In the genomic region with DNA sequence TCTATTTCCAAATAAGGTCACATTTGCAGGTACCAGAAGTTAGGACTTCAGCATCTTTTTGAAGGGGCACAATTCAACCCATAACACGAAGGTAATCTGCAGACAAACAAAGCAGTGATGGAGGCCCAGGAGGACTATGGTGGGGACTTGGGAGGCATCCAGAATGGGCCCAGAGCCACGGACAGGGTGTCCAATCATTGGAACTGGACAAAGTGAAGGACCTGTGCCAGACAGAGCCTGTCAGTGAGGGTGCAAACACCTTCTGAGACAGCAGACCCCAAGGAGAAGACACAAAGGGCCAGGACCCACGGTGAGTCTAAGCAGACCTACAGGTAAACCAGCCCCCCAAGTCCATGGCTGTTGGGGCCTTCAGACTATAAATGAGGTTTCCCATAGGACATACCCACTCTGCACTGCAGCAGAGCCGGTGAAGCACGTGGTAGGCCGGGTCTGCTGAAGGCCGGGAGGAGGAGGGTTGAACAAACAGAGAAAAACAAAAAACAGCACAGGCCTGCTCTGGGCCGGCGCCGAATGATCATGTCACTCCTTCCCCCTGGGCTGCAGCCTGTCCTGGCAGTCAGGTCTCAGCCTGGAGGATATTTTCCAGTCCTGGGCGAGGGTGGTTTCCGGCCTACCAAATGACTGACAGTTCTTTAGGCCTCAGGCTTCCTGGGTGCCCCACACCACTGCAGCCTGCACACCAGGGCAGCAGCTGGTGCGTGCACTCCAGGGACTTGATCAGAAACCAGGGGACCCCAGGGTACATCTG, we compare ENCODE assay signal across 23 cellular contexts.
DNase-seq lines count a peak whose midpoint lies in the region; ATAC-seq and TF ChIP-seq lines count a peak whose summit lies in the region.
"Had no signal": no experiment of that assay in that cellular context is flagged by ENCODE, and none has a peak within 500 bp of the region (broad histone marks: within the 10 kb centered on the region; RNA-seq: fewer than 3 reads in every experiment).

No MANE protein-coding gene starts in this region.

- ATAC-seq in Right ventricle myocardium superior (ENCODE audit: poor library complexity) (peak; percentile 39), Right ventricle myocardium inferior (no peak), HG02970 (IDR thresholded peaks at IDR 0.05; ENCODE audit: low FRiP score, unreplicated experiment) (no peak), HG03139 (IDR thresholded peaks at IDR 0.05; ENCODE audit: unreplicated experiment) (no peak)

- intact Hi-C loops in Right ventricle myocardium superior (cut with DNase I) (no loop called here), Right ventricle myocardium inferior (cut with DNase I) (no loop called here), thyroid gland (cut with DNase I) (no loop called here)

- H3K23ac ChIP-seq in mesenchymal stem cell (ENCODE audit: low read length in 2 of 2): no peak overlapping the region

- H3K4me2 ChIP-seq in mesenchymal stem cell (ENCODE audit: low read length, poor library complexity, severe bottlenecking): no peak overlapping the region
- H3K4me2 ChIP-seq: KMS-11 had no signal

- peak overlapping the region; percentile 7 for H2BK15ac ChIP-seq in mesenchymal stem cell (ENCODE audit: low read depth, poor library complexity, severe bottlenecking)

- H3K4me3 ChIP-seq in NB4 (ENCODE audit: low read depth, low read length): no peak overlapping the region
- no peak overlapping the region for H3K4me3 ChIP-seq in mesenchymal stem cell (ENCODE audit: insufficient read depth in 1 of 2, low read depth in 1 of 2, low read length in 2 of 2)
- H3K4me3 ChIP-seq in thyroid gland (replicated peaks in 1 of 3): no peak overlapping the region
- H3K4me3 ChIP-seq: GM23248, HAP-1, SK-N-MC had no signal

- no peak overlapping the region for H2BK5ac ChIP-seq in mesenchymal stem cell (ENCODE audit: low read depth, low read length, poor library complexity, severe bottlenecking)

- TF ChIP-seq POLR2A in NB4 (IDR thresholded peaks at IDR 0.05; ENCODE audit: extremely low read depth, insufficient read length) (no peak), thyroid gland (IDR thresholded peaks at IDR 0.05) (no peak)

- TF ChIP-seq CTCF in NB4 (IDR thresholded peaks at IDR 0.05; ENCODE audit: low read depth, low read length) (no peak), thyroid gland (IDR thresholded peaks at IDR 0.05) (no peak)

- H3K36me3 ChIP-seq in mesenchymal stem cell (ENCODE audit: control insufficient read depth in 1 of 2, insufficient read depth in 2 of 2, low read depth in 1 of 2, low read length in 2 of 2) (no peaks in the 10 kb centered on the region), thyroid gland (no peaks in the 10 kb centered on the region)
- H3K36me3 ChIP-seq: HAP-1 had no signal

- no peak overlapping the region for H3K9ac ChIP-seq in mesenchymal stem cell (ENCODE audit: low read length)
- H3K9ac ChIP-seq: GM23248, KMS-11 had no signal

- H3K4me1 ChIP-seq in mesenchymal stem cell (ENCODE audit: control insufficient read depth, insufficient read depth, low read depth, low read length) (no peaks in the 10 kb centered on the region), thyroid gland (peaks cover 39 to 56% of the 10 kb centered on the region in 2 donors)
- H3K4me1 ChIP-seq: HAP-1 had no signal

- no peak overlapping the region for H3K27ac ChIP-seq in mesenchymal stem cell (ENCODE audit: low read length, poor library complexity, severe bottlenecking)
- H3K27ac ChIP-seq in thyroid gland: peak overlapping the region; percentile 68 to 83 (median 83)
- H3K27ac ChIP-seq: GM23248, KMS-11, SK-N-MC had no signal

- no peak overlapping the region for H3K14ac ChIP-seq in mesenchymal stem cell (ENCODE audit: low read length in 2 of 2)

- H3K4ac ChIP-seq in mesenchymal stem cell (ENCODE audit: low read depth in 1 of 2, low read length in 2 of 2): no peak overlapping the region

- H3K27me3 ChIP-seq in mesenchymal stem cell (ENCODE audit: control insufficient read depth in 1 of 2, insufficient read depth in 1 of 2, low read length in 2 of 2) (no peaks in the 10 kb centered on the region), thyroid gland (no peaks in the 10 kb centered on the region)

- H3K9me3 ChIP-seq in mesenchymal stem cell (ENCODE audit: control insufficient read depth, low read length): peaks cover 14% of the 10 kb centered on the region
- H3K9me3 ChIP-seq in thyroid gland: no peaks in the 10 kb centered on the region
- H3K9me3 ChIP-seq: HAP-1 had no signal

- H3K18ac ChIP-seq in mesenchymal stem cell (ENCODE audit: low read depth in 1 of 2, low read length in 2 of 2): no peak overlapping the region

- no peak overlapping the region for H2BK120ac ChIP-seq in mesenchymal stem cell (ENCODE audit: low read depth, low read length)

- no peaks in the 10 kb centered on the region for H3K79me1 ChIP-seq in mesenchymal stem cell (replicated peaks; ENCODE audit: low read length, poor library complexity, severe bottlenecking)

- H2AFZ ChIP-seq in mesenchymal stem cell (ENCODE audit: low read depth, low read length): no peak overlapping the region
- H2AFZ ChIP-seq: GM23248 had no signal

- DNase-seq in Right ventricle myocardium superior (no peak), Right ventricle myocardium inferior (ENCODE audit: missing footprints) (no peak), NB4 (ENCODE audit: low read depth) (peak; percentile 49), mesenchymal stem cell (no peak), thyroid gland (peak; percentile 48 to 52)
- no peak for DNase-seq in stimulated activated naive CD4-positive, alpha-beta T cell treated with Interleukin-2 at 50 U/mL for 16 hours (lab: John Stamatoyannopoulos, UW)
- DNase-seq: 8988T, DMS53, EL, GF-D8, GM23248, IMR-90, NCI-H1694, NCI-H2081, NCI-H2171 treated with DMSO at 0.1 percent for 48 hours, NCI-H446, NCI-H526, SHP77 had no signal

- H4K91ac ChIP-seq in mesenchymal stem cell (ENCODE audit: low read length): no peak overlapping the region

- WGBS in mesenchymal stem cell: 78% methylated on average over 13 of the region's 13 CpGs
- WGBS in thyroid gland, 2 donors: 52 to 54% methylated on average over 13 of the region's 13 CpGs

- H2BK12ac ChIP-seq in mesenchymal stem cell (ENCODE audit: low read length in 2 of 2): no peak overlapping the region

- no peak overlapping the region for H4K8ac ChIP-seq in mesenchymal stem cell (ENCODE audit: low read length)

- H2AK5ac ChIP-seq in mesenchymal stem cell (ENCODE audit: low read length, severe bottlenecking): no peak overlapping the region

Comparison
In these comparisons a context has a peak if more than half of its experiments do, and no peak if none do; other contexts are left out.
1. DNase-seq: peak in NB4 (single experiment) and thyroid gland (2 of 2); none in Right ventricle myocardium superior (single experiment), Right ventricle myocardium inferior (single experiment), mesenchymal stem cell (single experiment) and stimulated activated naive CD4-positive, alpha-beta T cell treated with Interleukin-2 at 50 U/mL for 16 hours (single experiment).